Comparison of ENCODE assay signal across 25 cellular contexts in genomic region chr4:37733230-37733904, GRCh38.
"Had no signal": no experiment of that assay in that cellular context is flagged by ENCODE, and none has a peak within 500 bp of the region (broad histone marks: within the 10 kb centered on the region; RNA-seq: fewer than 3 reads in every experiment).

No MANE protein-coding gene starts in this region.

- H3K4me1 ChIP-seq: ascending aorta, body of pancreas, Peyer's patch had no signal

- H3K9me3 ChIP-seq: ascending aorta, body of pancreas, Peyer's patch had no signal

- DNase-seq: activated CD4-positive, alpha-beta T cell treated with anti-CD3 and anti-CD28 coated beads for 48 hours; activated CD4-positive, alpha-beta T cell treated with anti-CD3 and anti-CD28 coated beads, Interleukin-2, amount 50 U/mL, for 4 hours; activated CD4-positive, CD25-positive, alpha-beta regulatory T cell treated with anti-CD3 and anti-CD28 coated beads, Interleukin-2, amount 50 U/mL, for 72 hours; activated CD8-positive, alpha-beta memory T cell treated with anti-CD3 and anti-CD28 coated beads, Interleukin-2, amount 50 U/mL, for 48 hours; activated CD8-positive, alpha-beta T cell treated with anti-CD3 and anti-CD28 coated beads, Interleukin-2, amount 10 ng/mL, durations not matched to agents 7 days and 5 days; activated naive CD4-positive, alpha-beta T cell treated with Interleukin-2 at 50 U/mL for 16 hours; activated naive CD8-positive, alpha-beta T cell treated with anti-CD3 and anti-CD28 coated beads, Interleukin-2, amount 50 U/mL, for 24 hours; activated T-cell treated with anti-CD3 and anti-CD28 coated beads, Interleukin-2, amount 50 U/mL, for 1 hour; amniotic stem cell; body of pancreas; Karpas-422; MM.1S; NCI-H1105; NCI-H1436; NCI-H1694 treated with DMSO at 0.1 percent for 48 hours; NCI-H2029 treated with DMSO at 0.1 percent for 48 hours; NCI-H446; NCI-H524; SHP77; T-helper 17 cell; T-helper 9 cell had no signal

- ATAC-seq: activated CD8-positive, alpha-beta T cell treated with anti-CD3 and anti-CD28 coated beads, Interleukin-2, amount 10 ng/mL, durations not matched to agents 7 days and 5 days; activated naive CD8-positive, alpha-beta T cell treated with anti-CD3 and anti-CD28 coated beads, Interleukin-2, amount 50 U/mL, for 24 hours; body of pancreas; T-helper 17 cell; WTC11 had no signal

- H3K27me3 ChIP-seq: ascending aorta, body of pancreas, Peyer's patch had no signal

- H3K36me3 ChIP-seq: ascending aorta, Peyer's patch had no signal

- H3K27ac ChIP-seq: ascending aorta, body of pancreas had no signal

- H3K4me3 ChIP-seq: ascending aorta, body of pancreas had no signal

- FAIRE-seq: bronchial epithelial cell had no signal
